ENCODE assay signal across 21 cellular contexts in the genomic region with DNA sequence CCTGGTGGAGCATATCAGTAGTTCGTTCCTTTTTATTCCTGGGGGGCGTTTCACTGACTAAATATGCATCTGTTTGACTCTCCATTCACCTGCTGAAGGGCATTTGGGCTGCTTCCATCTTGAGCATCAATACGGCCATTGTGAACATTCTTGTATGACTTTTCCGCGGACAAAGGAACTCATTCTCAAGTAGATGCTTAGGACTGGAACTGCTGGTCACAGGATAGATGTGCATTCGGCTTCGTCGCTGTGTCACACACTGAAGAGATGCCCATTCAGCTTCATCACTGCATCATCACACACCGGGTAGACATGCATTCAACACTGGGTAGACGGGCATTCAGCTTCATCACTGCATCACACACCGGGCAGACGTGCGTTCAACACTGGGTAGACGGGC.
"Had no signal": no experiment of that assay in that cellular context is flagged by ENCODE, and none has a peak within 500 bp of the region (broad histone marks: within the 10 kb centered on the region; RNA-seq: fewer than 3 reads in every experiment).

No MANE protein-coding gene starts in this region.

- DNase-seq: activated CD4-positive, alpha-beta T cell treated with anti-CD3 and anti-CD28 coated beads for 4 hours; activated CD8-positive, alpha-beta memory T cell treated with anti-CD3 and anti-CD28 coated beads, Interleukin-2, amount 10 ng/mL, durations not matched to agents 7 days and 5 days; activated CD8-positive, alpha-beta T cell treated with anti-CD3 and anti-CD28 coated beads for 36 hours; activated gamma-delta T cell treated with Interleukin-2 at 50 U/mL for 16 hours; activated naive CD4-positive, alpha-beta T cell treated with anti-CD3 and anti-CD28 coated beads, Interleukin-2, amount 10 ng/mL, durations not matched to agents 7 days and 5 days; activated naive CD8-positive, alpha-beta T cell treated with anti-CD3 and anti-CD28 coated beads for 36 hours; activated T-cell treated with anti-CD3 and anti-CD28 coated beads, Interleukin-2, amount 50 U/mL, for 24 hours; central memory CD4-positive, alpha-beta T cell; KG1; NCI-H1092; NCI-H1417; NCI-H1930; NCI-H2107; NCI-H2171 treated with DMSO at 0.1 percent for 48 hours; NCI-H226; NCI-H510A; NCI-H526 treated with DMSO at 0.1 percent for 48 hours; NCI-H82; RPMI8226; SJCRH30 had no signal

- ATAC-seq: activated CD4-positive, CD25-positive, alpha-beta regulatory T cell treated with anti-CD3 and anti-CD28 coated beads, Interleukin-2, amount 50 U/mL, for 24 hours; activated CD8-positive, alpha-beta memory T cell treated with anti-CD3 and anti-CD28 coated beads, Interleukin-2, amount 10 ng/mL, durations not matched to agents 7 days and 5 days; activated CD8-positive, alpha-beta T cell treated with anti-CD3 and anti-CD28 coated beads for 36 hours had no signal
